In genomic region chr7:107029061-107029763, GRCh38 we compare ENCODE assay signal across 18 cellular contexts. TPM values are rescaled to one million over a fixed set of nuclear protein-coding genes. Genes with fewer than 3 reads are reported as not detected.
DNase-seq lines count a peak whose midpoint lies in the region; ATAC-seq, FAIRE-seq and TF ChIP-seq lines count a peak whose summit lies in the region.
"Had no signal": no experiment of that assay in that cellular context is flagged by ENCODE, and none has a peak within 500 bp of the region (broad histone marks: within the 10 kb centered on the region; RNA-seq: fewer than 3 reads in every experiment).

No MANE protein-coding gene starts in this region.

- TF ChIP-seq EP300 in HepG2 (IDR thresholded peaks at IDR 0.05; ENCODE audit: low read depth in 2 of 2, low read length in 2 of 2) (no peak), HepG2 (CRISPR knock-in tag; IDR thresholded peaks at IDR 0.05; ENCODE audit: borderline replicate concordance) (no peak)

- FAIRE-seq in HepG2 (lab: Jason Lieb, UNC), result no peak
- FAIRE-seq: H1, small intestine had no signal

- in situ Hi-C loops in HepG2 (cut with HindIII; ENCODE audit: extremely low pct_ligation_motif_present, low pct_unique_long_range_greater_than_20kb), result no loop called here

- TF ChIP-seq POLR2A in right lobe of liver (IDR thresholded peaks at IDR 0.05), result no peak
- TF ChIP-seq POLR2A in HepG2 (IDR thresholded peaks at IDR 0.05; ENCODE audit: insufficient read depth in 1 of 2, low read depth in 2 of 2, low read length in 2 of 2), result no peak

- no peaks in the 10 kb centered on the region for H4K20me1 ChIP-seq in HepG2 (ENCODE audit: insufficient read depth, low read length)

- H3K4me1 Mint-ChIP-seq in mesothelial cell of epicardium, result peaks cover 31% of the 10 kb centered on the region
- H3K4me1 Mint-ChIP-seq: neural crest cell had no signal

- H3K27ac ChIP-seq in right lobe of liver, result no peak overlapping the region
- no peak overlapping the region for H3K27ac ChIP-seq in HepG2 (ENCODE audit: extremely low read length, insufficient read depth, low read length)
- H3K27ac ChIP-seq: WERI-Rb-1 had no signal

- TF ChIP-seq CTCF in right lobe of liver (IDR thresholded peaks at IDR 0.05) (no peak), HepG2 (CRISPR knock-in tag; IDR thresholded peaks at IDR 0.05) (no peak), epithelial cell of esophagus (IDR thresholded peaks at IDR 0.05; ENCODE audit: insufficient read depth, low read depth, low read length, missing control alignments) (no peak), mesothelial cell of epicardium (IDR thresholded peaks at IDR 0.05; ENCODE audit: unreplicated experiment) (no peak)

- H3K27me3 ChIP-seq in right lobe of liver, result no peaks in the 10 kb centered on the region
- 0 out of 5 replicates have a peak, but pooled peaks cover 0 to 4% of the 10 kb centered on the region in 2 experiments for H3K27me3 ChIP-seq in HepG2 (ENCODE audit: control insufficient read depth in 1 of 2, insufficient read depth in 2 of 2, low read length in 2 of 2)

- intact Hi-C loops in right lobe of liver (cut with DNase I) (no loop called here), HepG2 (cut with micrococcal nuclease; ENCODE audit: unreplicated experiment) (no loop called here)

- H3K36me3 Mint-ChIP-seq in mesothelial cell of epicardium, result no peaks in the 10 kb centered on the region

- H3K27ac Mint-ChIP-seq in mesothelial cell of epicardium, result no peak overlapping the region
- H3K27ac Mint-ChIP-seq: B cell had no signal

- no peak for TF ChIP-seq RAD21 in HepG2 (CRISPR knock-in tag; IDR thresholded peaks at IDR 0.05)

- H3K9me3 ChIP-seq in right lobe of liver, result no peaks in the 10 kb centered on the region
- H3K9me3 ChIP-seq in HepG2 (ENCODE audit: low read length), result no peaks in the 10 kb centered on the region

- peaks cover 4% of the 10 kb centered on the region for H3K9me3 Mint-ChIP-seq in mesothelial cell of epicardium
- H3K9me3 Mint-ChIP-seq: neural crest cell had no signal

- no TSS peak for BruUV-seq in HepG2 (replicated peaks; lab: Mats Ljungman, UMichigan)

- H3K9ac ChIP-seq in HepG2 (ENCODE audit: insufficient read depth, low read depth, low read length), result no peak overlapping the region

- H3K79me2 ChIP-seq in HepG2 (ENCODE audit: insufficient read depth, low read length), result no peaks in the 10 kb centered on the region

- H3K4me3 ChIP-seq in right lobe of liver (no peak overlapping the region), HepG2 (replicated peaks in 1 of 3; ENCODE audit: insufficient read depth in 1 of 3, low read depth in 2 of 3, low read length in 3 of 3) (no peak overlapping the region), epithelial cell of esophagus (ENCODE audit: low read length) (no peak overlapping the region)
- H3K4me3 ChIP-seq: lung had no signal

- POLR2A ChIA-PET in HepG2 (lab: Yijun Ruan, JAX), result no interaction called here

- DNase-seq in right lobe of liver, result no peak
- no peak for DNase-seq in HepG2 (ENCODE audit: low spot score)
- DNase-seq in NCI-H69 (lab: John Stamatoyannopoulos, UW), result peak; percentile 34
- peak; percentile 46 for DNase-seq in epithelial cell of esophagus (ENCODE audit: low read depth)
- no peak for DNase-seq in mesothelial cell of epicardium (ENCODE audit: low spot score in 2 of 2, unreplicated experiment in 2 of 2)
- DNase-seq in activated T-cell treated with anti-CD3 and anti-CD28 coated beads for 4 hours, result no peak
- no peak for DNase-seq in T-helper 2 cell
- DNase-seq: activated gamma-delta T cell treated with Interleukin-2 at 50 U/mL for 16 hours; DMS79 treated with DMSO at 0.1 percent for 48 hours; NCI-H2081 treated with DMSO at 0.1 percent for 48 hours; small intestine; stimulated activated naive CD4-positive, alpha-beta T cell; WERI-Rb-1 had no signal

- H3K36me3 ChIP-seq in right lobe of liver (no peaks in the 10 kb centered on the region), HepG2 (replicated peaks in 1 of 2; ENCODE audit: control insufficient read depth in 1 of 2, insufficient read depth in 2 of 2, low read length in 2 of 2) (no peaks in the 10 kb centered on the region)
- H3K36me3 ChIP-seq: WERI-Rb-1 had no signal

- no peak overlapping the region for H3K4me3 Mint-ChIP-seq in mesothelial cell of epicardium
- H3K4me3 Mint-ChIP-seq: B cell, neural crest cell had no signal

- H3K27me3 Mint-ChIP-seq in mesothelial cell of epicardium (ENCODE audit: low read depth), result no peaks in the 10 kb centered on the region
- H3K27me3 Mint-ChIP-seq: B cell had no signal

- 59% methylated on average over 5 of the region's 5 CpGs for WGBS in right lobe of liver (ENCODE audit: insufficient coverage, low coverage, low lambda C conversion rate, missing lambda C conversion rate)
- 20% methylated on average over 5 of the region's 5 CpGs for WGBS in HepG2 (ENCODE audit: low lambda C conversion rate)

- CTCF ChIA-PET in HepG2 (lab: Yijun Ruan, JAX; ENCODE audit: low intra/inter-chr PET ratio, low total read pairs), result no interaction called here

- H2AFZ ChIP-seq in HepG2 (ENCODE audit: low read length), result no peak overlapping the region

- H3K4me1 ChIP-seq in right lobe of liver, result no peaks in the 10 kb centered on the region
- no peaks in the 10 kb centered on the region for H3K4me1 ChIP-seq in HepG2 (ENCODE audit: insufficient read depth, low read length)

- no peak overlapping the region for H3K4me2 ChIP-seq in HepG2 (ENCODE audit: low read depth, low read length)

- peak in 3 of 4 donors; percentile 14 to 50 (median 26) for ATAC-seq in right lobe of liver
- ATAC-seq in HepG2, result no peak
- ATAC-seq in GM18502 (IDR thresholded peaks at IDR 0.05; ENCODE audit: poor library complexity, unreplicated experiment), result no peak

TF ChIP-seq in HepG2, 621 proteins besides CTCF, POLR2A, EP300 and RAD21:
- TF ChIP-seq ELF4 (CRISPR knock-in tag; IDR thresholded peaks at IDR 0.05; ENCODE audit: borderline replicate concordance) (no peak), RCOR2 (CRISPR knock-in tag; IDR thresholded peaks at IDR 0.05) (no peak), MYC (CRISPR knock-in tag; IDR thresholded peaks at IDR 0.05; ENCODE audit: borderline replicate concordance) (no peak), ZUFSP (CRISPR knock-in tag; IDR thresholded peaks at IDR 0.05; ENCODE audit: borderline replicate concordance) (no peak), MED8 (CRISPR knock-in tag; IDR thresholded peaks at IDR 0.05; ENCODE audit: insufficient replicate concordance) (no peak), CHD4 (IDR thresholded peaks at IDR 0.05; ENCODE audit: borderline replicate concordance, low read length) (no peak), TOPORS (CRISPR knock-in tag; IDR thresholded peaks at IDR 0.05) (no peak), ARID2 (CRISPR knock-in tag; IDR thresholded peaks at IDR 0.05; ENCODE audit: borderline replicate concordance) (no peak), ZNF773 (CRISPR knock-in tag; IDR thresholded peaks at IDR 0.05; ENCODE audit: borderline replicate concordance) (no peak), ZBTB21 (CRISPR knock-in tag; IDR thresholded peaks at IDR 0.05) (no peak), KAT8 (CRISPR knock-in tag; IDR thresholded peaks at IDR 0.05) (no peak), FOXA3 (CRISPR knock-in tag; IDR thresholded peaks at IDR 0.05) (no peak), CCDC6 (CRISPR knock-in tag; IDR thresholded peaks at IDR 0.05) (no peak)
TF ChIP-seq in HepG2: peak in this region for 0.

RNA-seq across cellular contexts. Expression of gene PRKAR2B, which starts 15.3 kb away (rescaled TPM):
- total RNA-seq in right lobe of liver (1 to 10 TPM; 1.4 to 2.9 (median 1.8) TPM), HepG2 (2016; rRNA removed; fragmentation: Illumina TruSeq; extraction: Trizol) (not detected in 2 replicates), mesothelial cell of epicardium (7.8 to 8.3 TPM (median 7.8 TPM) in 3 replicates)
- total RNA-seq in HepG2 (2016; cell fraction: cytosol; rRNA removed; fragmentation: Illumina TruSeq; extraction: Trizol; ENCODE audit: low read depth), result not detected in 2 replicates
- total RNA-seq in HepG2 (2016; cell fraction: insoluble cytoplasmic fraction; rRNA removed; fragmentation: Illumina TruSeq; extraction: Trizol), result not detected in 2 replicates
- 0.09 TPM in 1 of 2 replicates, not detected in the other for total RNA-seq in HepG2 (2016; cell fraction: membrane; rRNA removed; fragmentation: Illumina TruSeq; extraction: Trizol)
- not detected in 2 replicates for total RNA-seq in HepG2 (2016; cell fraction: nucleus; rRNA removed; fragmentation: Illumina TruSeq; extraction: Trizol)
- polyA plus RNA-seq in HepG2 (2011; rRNA removed), result 0.03 TPM in 1 of 2 replicates, not detected in the other
- polyA plus RNA-seq in HepG2 (2011; cell fraction: cytosol; rRNA removed), result 0.01 TPM in 1 of 2 replicates, not detected in the other
- not detected in 2 replicates for polyA plus RNA-seq in HepG2 (2011; cell fraction: nucleus; rRNA removed)
- 0.03 TPM in 1 of 2 replicates, not detected in the other for polyA plus RNA-seq in HepG2 (2012)
- polyA plus RNA-seq in HepG2 (2016; cell fraction: cytosol; fragmentation: Illumina TruSeq; extraction: Trizol; ENCODE audit: low read depth), result not detected in 2 replicates
- 0.10 TPM in 1 of 2 replicates, not detected in the other for polyA plus RNA-seq in HepG2 (2016; cell fraction: insoluble cytoplasmic fraction; fragmentation: Illumina TruSeq; extraction: Trizol; ENCODE audit: low read depth)
- polyA plus RNA-seq in HepG2 (2016; cell fraction: membrane; fragmentation: Illumina TruSeq; extraction: Trizol; ENCODE audit: low read depth), result 0.05 TPM in 1 of 2 replicates, not detected in the other
- polyA plus RNA-seq in HepG2 (2016; cell fraction: nucleus; fragmentation: Illumina TruSeq; extraction: Trizol; ENCODE audit: insufficient read depth, low read depth), result not detected in 2 replicates
- 0.14 and 0.68 TPM in 2 replicates for polyA minus RNA-seq in HepG2 (2011; rRNA and poly(A)+ RNA removed; ENCODE audit: low replicate concordance)
- 0.20 TPM in 1 of 2 replicates, not detected in the other for polyA minus RNA-seq in HepG2 (2011; cell fraction: cytosol; rRNA and poly(A)+ RNA removed)
- polyA minus RNA-seq in HepG2 (2011; cell fraction: nucleus; rRNA and poly(A)+ RNA removed), result 0.13 TPM in 1 of 2 replicates, not detected in the other

Comparison
In these comparisons a context has a peak if more than half of its experiments do, and no peak if none do; other contexts are left out.
1. ATAC-seq: peak in right lobe of liver (3 of 4); none in HepG2 (single experiment) and GM18502 (single experiment).
2. DNase-seq: peak in NCI-H69 (single experiment) and epithelial cell of esophagus (single experiment); none in right lobe of liver (0 of 3), HepG2 (single experiment), mesothelial cell of epicardium (0 of 2), activated T-cell treated with anti-CD3 and anti-CD28 coated beads for 4 hours (single experiment) and T-helper 2 cell (0 of 5).